In genomic region chr3:197792019-197792647, GRCh38 we compare ENCODE assay signal across 1 cellular context.
TF ChIP-seq lines count a peak whose summit lies in the region.

No MANE protein-coding gene starts in this region.

TF ChIP-seq in GM12878, 131 proteins besides CTCF, POLR2A, EP300 and RAD21:
- 0 out of 2 replicates have a peak, but pooled peaks have one; percentile 50 for TF ChIP-seq PAX8 (IDR thresholded peaks at IDR 0.05)
- TF ChIP-seq YBX1 (IDR thresholded peaks at IDR 0.05): no peak
- no peak for TF ChIP-seq E2F8 (IDR thresholded peaks at IDR 0.05; ENCODE audit: low read depth, partially characterized antibody)
- no peak for TF ChIP-seq NBN (IDR thresholded peaks at IDR 0.05)
- no peak for TF ChIP-seq CBX5 (IDR thresholded peaks at IDR 0.05; ENCODE audit: low read depth)
- TF ChIP-seq ZBTB4 (CRISPR knock-in tag; IDR thresholded peaks at IDR 0.05): no peak
- TF ChIP-seq MLLT1 (IDR thresholded peaks at IDR 0.05): peak; percentile 31
- TF ChIP-seq ZNF622 (IDR thresholded peaks at IDR 0.05): no peak
- TF ChIP-seq HCFC1 (IDR thresholded peaks at IDR 0.05; ENCODE audit: low read length): no peak
- no peak for TF ChIP-seq CEBPZ (IDR thresholded peaks at IDR 0.05; ENCODE audit: low read depth, low read length)
- TF ChIP-seq JUNB (IDR thresholded peaks at IDR 0.05): no peak
- TF ChIP-seq POLR2AphosphoS5 (IDR thresholded peaks at IDR 0.05; ENCODE audit: low read length): peak; percentile 64
- TF ChIP-seq MEF2B (IDR thresholded peaks at IDR 0.05; ENCODE audit: partially characterized antibody, poor library complexity, severe bottlenecking): no peak
- TF ChIP-seq MTA2 (IDR thresholded peaks at IDR 0.05; ENCODE audit: low read depth): no peak
- no peak for TF ChIP-seq BHLHE40 (IDR thresholded peaks at IDR 0.05; ENCODE audit: borderline replicate concordance in 1 of 2, low read depth in 2 of 2, low read length in 1 of 2)
- no peak for TF ChIP-seq MEF2A (IDR thresholded peaks at IDR 0.05; ENCODE audit: insufficient read depth, low read depth, low read length)
- 0 out of 2 replicates have a peak, but pooled peaks have one; percentile 40 for TF ChIP-seq CREB1 (IDR thresholded peaks at IDR 0.05; ENCODE audit: low read depth)
- TF ChIP-seq SP1 (IDR thresholded peaks at IDR 0.05; ENCODE audit: low read depth, low read length): no peak
- TF ChIP-seq KDM1A (IDR thresholded peaks at IDR 0.05; ENCODE audit: borderline replicate concordance): no peak
- peak; percentile 81 for TF ChIP-seq TAF1 (IDR thresholded peaks at IDR 0.05; ENCODE audit: borderline replicate concordance, low read depth, low read length)
- no peak for TF ChIP-seq USF2 (IDR thresholded peaks at IDR 0.05; ENCODE audit: borderline replicate concordance, low read depth, low read length)
- no peak for TF ChIP-seq CHD4 (IDR thresholded peaks at IDR 0.05)
TF ChIP-seq in GM12878: peak in this region for 5.
